ENCODE assay signal across 8 cellular contexts in the genomic region with DNA sequence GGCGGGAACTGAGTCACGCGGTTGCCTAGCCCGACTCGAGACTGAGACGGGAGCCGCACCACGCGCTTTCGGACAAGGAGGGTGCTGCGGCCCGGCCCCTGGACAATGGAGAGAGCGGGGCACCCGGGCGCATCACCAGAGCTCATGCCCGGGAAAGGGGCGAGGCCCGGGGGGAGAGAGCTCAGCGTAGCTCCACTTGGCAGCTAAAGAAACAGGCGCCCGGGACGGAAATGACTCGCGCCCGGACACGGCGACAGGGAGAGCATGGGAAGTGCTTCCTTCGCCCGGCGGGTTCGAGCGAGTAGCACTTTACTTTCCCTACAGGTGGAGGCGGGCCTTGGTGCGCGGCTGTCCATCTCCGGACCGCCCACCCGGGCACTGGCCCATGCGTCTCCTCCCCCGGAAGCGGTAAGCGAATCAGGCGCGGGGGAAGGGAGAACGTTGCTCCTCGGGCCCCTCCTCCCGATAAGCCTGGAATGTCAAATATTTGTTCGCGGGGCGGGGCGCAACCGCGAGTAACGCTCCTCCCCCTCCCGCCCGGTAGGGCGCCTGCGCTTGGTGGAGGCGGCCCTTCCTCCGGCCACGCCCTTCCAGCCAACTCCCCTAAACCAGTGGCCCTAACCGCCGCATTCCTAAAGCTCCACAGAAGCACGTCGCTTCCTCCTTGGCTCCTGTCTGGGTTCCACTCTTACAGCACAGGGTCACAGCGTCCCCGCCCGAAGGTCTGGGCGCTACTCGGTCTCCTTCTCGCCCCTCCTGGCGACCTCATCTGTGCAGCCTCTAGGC. TPM values are rescaled to one million over a fixed set of nuclear protein-coding genes. Genes with fewer than 3 reads are reported as not detected.
DNase-seq lines count a peak whose midpoint lies in the region; ATAC-seq, FAIRE-seq and TF ChIP-seq lines count a peak whose summit lies in the region.

No MANE protein-coding gene starts in this region.

- peaks cover 3% of the 10 kb centered on the region for H3K36me3 Mint-ChIP-seq in activated B cell treated with CpG ODN at 0.5 μM for 24 hours (ENCODE audit: low read depth)

- CTCF ChIA-PET in activated B cell treated with CpG ODN at 0.5 μM for 24 hours (lab: Charles Lee) = interaction anchor here (0.8 to 2.2 kb wide), 6 partner anchors 8 to 91 kb away, joined by 3 to 8 read pairs (median 4); a partner anchor contains a TSS

- H3K4me3 Mint-ChIP-seq in activated B cell treated with CpG ODN at 0.5 μM for 24 hours = peak overlapping the region; percentile 93

- no peaks in the 10 kb centered on the region for H3K27me3 Mint-ChIP-seq in activated B cell treated with CpG ODN at 0.5 μM for 24 hours

- ATAC-seq in GM18867 (IDR thresholded peaks at IDR 0.05; ENCODE audit: unreplicated experiment) (peak; percentile 80), HG03095 (IDR thresholded peaks at IDR 0.05; ENCODE audit: unreplicated experiment) (peak; percentile 73), activated B cell treated with CpG ODN at 0.5 μM for 24 hours (ENCODE audit: low read depth) (peak; percentile 83)

- no peaks in the 10 kb centered on the region for H3K27me3 ChIP-seq in small intestine (ENCODE audit: control insufficient read depth in 2 of 2, insufficient read depth in 2 of 2, low read length in 2 of 2)

- intact Hi-C loops in activated B cell treated with CpG ODN at 0.5 μM for 24 hours (cut with micrococcal nuclease) = loop anchor here (1.0 to 10.0 kb wide), 7 partner anchors 8 to 753 kb away; a partner anchor contains a TSS

- WGBS in small intestine, 3 donors = 0 to 1% (median 1%) methylated on average over 61 to 72 of the region's 72 CpGs

- H3K9me3 Mint-ChIP-seq in activated B cell treated with CpG ODN at 0.5 μM for 24 hours = no peaks in the 10 kb centered on the region

- H3K27ac ChIP-seq in caudate nucleus (ENCODE audit: low read depth, low read length) = peak overlapping the region; percentile 26
- peak overlapping the region; percentile 94 to 96 for H3K27ac ChIP-seq in small intestine (ENCODE audit: low read depth in 1 of 2, low read length in 1 of 2)

- H3K27ac Mint-ChIP-seq in activated B cell treated with CpG ODN at 0.5 μM for 24 hours = peak overlapping the region; percentile 79

- POLR2A ChIA-PET in activated B cell treated with CpG ODN at 0.5 μM for 24 hours (lab: Charles Lee) = interaction anchor here (0.6 to 2.0 kb wide), 9 partner anchors 8 to 764 kb away, joined by 3 to 13 read pairs (median 4); a partner anchor contains a TSS

- H3K4me1 ChIP-seq in small intestine (ENCODE audit: control insufficient read depth in 2 of 2, insufficient read depth in 1 of 2, low read depth in 1 of 2, low read length in 1 of 2) = no peaks in the 10 kb centered on the region

- peaks cover 33% of the 10 kb centered on the region for H3K4me1 Mint-ChIP-seq in activated B cell treated with CpG ODN at 0.5 μM for 24 hours

- no peak for TF ChIP-seq CTCF in activated B cell treated with CpG ODN at 0.5 μM for 24 hours (IDR thresholded peaks at IDR 0.05)

- H3K36me3 ChIP-seq in small intestine (ENCODE audit: control insufficient read depth in 2 of 2, insufficient read depth in 2 of 2, low read length in 2 of 2) = peaks cover 0 to under 1% of the 10 kb centered on the region in 2 donors

- DNase-seq in 8988T (peak; percentile 100), NCI-H2196 (lab: John Stamatoyannopoulos, UW; ENCODE audit: unreplicated experiment) (peak; percentile 88), activated B cell treated with CpG ODN at 0.5 μM for 24 hours (peak; percentile 84), caudate nucleus (lab: John Stamatoyannopoulos, UW) (peak; percentile 28 to 98 (median 90)), iPS-NIHi7 (ENCODE audit: extremely low spot score) (peak; percentile 96), small intestine (peak; percentile 99)

- peak overlapping the region; percentile 7 to 66 for H3K4me3 ChIP-seq in small intestine (ENCODE audit: low read depth in 1 of 2, low read length in 2 of 2)

- no peak for FAIRE-seq in small intestine (lab: Jason Lieb, UNC)

- no peaks in the 10 kb centered on the region for H3K9me3 ChIP-seq in small intestine (ENCODE audit: control insufficient read depth, low read depth)

RNA-seq across cellular contexts. Expression of a gene that starts 1.5 kb away (rescaled TPM):
- total RNA-seq in activated B cell treated with CpG ODN at 0.5 μM for 24 hours = 0.10 and 0.40 TPM in 2 replicates
- 10 to 100 TPM; 14.3 to 21.5 (median 15.9) TPM for polyA plus RNA-seq in small intestine

RNA-seq across cellular contexts. Expression of a gene that starts 7.7 kb away (rescaled TPM):
- 5.7 and 8.6 TPM in 2 replicates for total RNA-seq in activated B cell treated with CpG ODN at 0.5 μM for 24 hours
- 1 to 10 TPM; 5.4 to 7.4 (median 5.7) TPM for polyA plus RNA-seq in small intestine

RNA-seq across cellular contexts. Expression of a gene that starts 26.9 kb away (rescaled TPM):
- 52.5 and 54.1 TPM in 2 replicates for total RNA-seq in activated B cell treated with CpG ODN at 0.5 μM for 24 hours
- polyA plus RNA-seq in small intestine = 1 to 10 TPM; 2.0 to 8.5 (median 4.9) TPM

Comparison
In these comparisons a context has a peak if more than half of its experiments do, and no peak if none do; other contexts are left out.
1. Peak in every context shown above with its lines: DNase-seq, ATAC-seq, H3K4me3 ChIP-seq and H3K27ac ChIP-seq.